Comparison of ENCODE assay signal across 14 cellular contexts in the genomic region with DNA sequence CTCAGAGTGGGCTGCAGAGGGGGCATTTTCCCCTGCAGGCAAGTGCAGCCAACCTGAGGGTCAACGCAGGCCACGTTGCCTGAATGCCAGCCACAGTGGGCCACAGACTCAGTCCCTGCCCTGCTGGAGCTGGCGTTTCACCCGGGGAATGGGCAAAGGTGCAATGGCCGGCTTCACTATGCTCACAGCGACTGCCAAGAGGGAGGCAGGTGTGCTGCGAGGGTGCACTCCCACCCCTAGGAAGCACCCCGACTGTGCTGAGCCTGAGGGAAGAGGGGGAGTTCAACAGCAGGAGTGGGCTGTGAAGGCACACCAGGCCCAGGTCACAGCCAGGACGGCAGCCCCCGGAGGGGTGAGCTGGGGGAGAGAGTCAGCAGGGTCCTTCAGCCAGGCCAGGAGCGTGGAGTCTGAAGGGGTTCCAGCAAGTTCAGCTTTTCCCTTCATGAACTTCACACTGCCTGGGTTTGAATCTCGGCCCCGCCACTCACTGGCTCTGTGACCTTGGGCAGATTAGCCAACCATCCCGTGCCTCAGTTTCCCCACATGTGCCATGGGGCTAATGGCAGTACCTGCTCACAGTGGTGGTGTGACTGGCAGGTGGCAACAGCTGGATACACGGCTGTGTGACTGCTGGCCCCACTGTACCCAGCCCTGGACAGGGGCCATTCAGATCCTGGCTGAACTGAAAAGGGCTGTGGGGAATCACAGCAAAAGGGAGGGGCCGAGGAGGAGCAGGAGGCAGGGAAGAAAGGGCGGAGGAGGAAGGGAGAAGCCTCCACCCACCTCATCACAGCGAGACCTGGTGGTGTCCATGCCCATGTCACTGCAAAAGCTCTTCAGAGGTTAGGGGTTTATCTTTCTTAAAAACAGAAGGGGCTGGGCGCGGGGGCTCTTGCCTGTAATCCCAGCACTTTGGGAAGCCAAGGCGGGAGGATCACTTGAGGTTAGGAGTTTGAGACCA. TPM values are rescaled to one million over a fixed set of nuclear protein-coding genes. Genes with fewer than 3 reads are reported as not detected.
DNase-seq lines count a peak whose midpoint lies in the region; ATAC-seq and TF ChIP-seq lines count a peak whose summit lies in the region.
"Had no signal": no experiment of that assay in that cellular context is flagged by ENCODE, and none has a peak within 500 bp of the region (broad histone marks: within the 10 kb centered on the region; RNA-seq: fewer than 3 reads in every experiment).

No MANE protein-coding gene starts in this region.

- TF ChIP-seq EP300 in gastroesophageal sphincter (IDR thresholded peaks at IDR 0.05) = no peak

- no peak for TF ChIP-seq CTCF in VCaP (conservative IDR thresholded peaks at IDR 0.05)
- no peak for TF ChIP-seq CTCF in foreskin keratinocyte (conservative IDR thresholded peaks at IDR 0.05)
- no peak for TF ChIP-seq CTCF in gastroesophageal sphincter (IDR thresholded peaks at IDR 0.05)

- H3K4me1 ChIP-seq in foreskin keratinocyte = no peaks in the 10 kb centered on the region
- peaks cover 0 to 13% (median 0%) of the 10 kb centered on the region in 3 donors for H3K4me1 ChIP-seq in gastroesophageal sphincter

- 70 to 85% methylated on average over 5 of the region's 21 CpGs for WGBS in gastroesophageal sphincter (ENCODE audit: low coverage in 1 of 2), 2 donors

- no peaks in the 10 kb centered on the region for H3K36me3 Mint-ChIP-seq in activated naive CD8-positive, alpha-beta T cell
- no peaks in the 10 kb centered on the region for H3K36me3 Mint-ChIP-seq in activated naive CD8-positive, alpha-beta T cell treated with anti-CD3 and anti-CD28 coated beads, Interleukin-2, amount 50 U/mL, for 24 hours (ENCODE audit: low read depth)
- H3K36me3 Mint-ChIP-seq: brain, WTC11 had no signal

- no peaks in the 10 kb centered on the region for H3K27me3 Mint-ChIP-seq in activated naive CD8-positive, alpha-beta T cell
- no peaks in the 10 kb centered on the region for H3K27me3 Mint-ChIP-seq in activated naive CD8-positive, alpha-beta T cell treated with anti-CD3 and anti-CD28 coated beads, Interleukin-2, amount 50 U/mL, for 24 hours
- no peaks in the 10 kb centered on the region for H3K27me3 Mint-ChIP-seq in stimulated activated naive CD8-positive, alpha-beta T cell treated with anti-CD3 and anti-CD28 coated beads, Interleukin-15, amount 100 ng/mL, for 72 hours

- H3K4me3 ChIP-seq in gastroesophageal sphincter = no peak overlapping the region

- H3K27me3 ChIP-seq in foreskin keratinocyte (no peaks in the 10 kb centered on the region), gastroesophageal sphincter (no peaks in the 10 kb centered on the region)

- no peak for ATAC-seq in activated naive CD8-positive, alpha-beta T cell treated with anti-CD3 and anti-CD28 coated beads, Interleukin-2, amount 50 U/mL, for 24 hours
- peak; percentile 7 for ATAC-seq in esophagus mucosa
- ATAC-seq in stimulated activated naive CD8-positive, alpha-beta T cell treated with anti-CD3 and anti-CD28 coated beads, Interleukin-15, amount 100 ng/mL, for 72 hours = no peak
- ATAC-seq in foreskin keratinocyte = no peak
- no peak for ATAC-seq in gastroesophageal sphincter
- ATAC-seq: WTC11 had no signal

- peak overlapping the region; percentile 35 for H3K27ac ChIP-seq in VCaP
- H3K27ac ChIP-seq in foreskin keratinocyte = no peak overlapping the region
- no peak overlapping the region for H3K27ac ChIP-seq in gastroesophageal sphincter

- no peak overlapping the region for H3K4me3 Mint-ChIP-seq in activated naive CD8-positive, alpha-beta T cell
- no peak overlapping the region for H3K4me3 Mint-ChIP-seq in activated naive CD8-positive, alpha-beta T cell treated with anti-CD3 and anti-CD28 coated beads, Interleukin-2, amount 50 U/mL, for 24 hours
- H3K4me3 Mint-ChIP-seq in stimulated activated naive CD8-positive, alpha-beta T cell treated with anti-CD3 and anti-CD28 coated beads, Interleukin-15, amount 100 ng/mL, for 72 hours = peak overlapping the region; percentile 69 to 81
- H3K4me3 Mint-ChIP-seq: WTC11 had no signal

- H3K9me3 ChIP-seq in gastroesophageal sphincter = no peaks in the 10 kb centered on the region
- H3K9me3 ChIP-seq: SK-N-SH had no signal

- H3K4me1 Mint-ChIP-seq in activated naive CD8-positive, alpha-beta T cell (ENCODE audit: low read depth) = peaks cover 37% of the 10 kb centered on the region
- H3K4me1 Mint-ChIP-seq in activated naive CD8-positive, alpha-beta T cell treated with anti-CD3 and anti-CD28 coated beads, Interleukin-2, amount 50 U/mL, for 24 hours = peaks cover 32% of the 10 kb centered on the region
- H3K4me1 Mint-ChIP-seq in stimulated activated naive CD8-positive, alpha-beta T cell treated with anti-CD3 and anti-CD28 coated beads, Interleukin-15, amount 100 ng/mL, for 72 hours = peaks cover 58% of the 10 kb centered on the region

- peak overlapping the region; percentile 94 for H3K27ac Mint-ChIP-seq in activated naive CD8-positive, alpha-beta T cell
- no peak overlapping the region for H3K27ac Mint-ChIP-seq in activated naive CD8-positive, alpha-beta T cell treated with anti-CD3 and anti-CD28 coated beads, Interleukin-2, amount 50 U/mL, for 24 hours
- H3K27ac Mint-ChIP-seq in stimulated activated naive CD8-positive, alpha-beta T cell treated with anti-CD3 and anti-CD28 coated beads, Interleukin-15, amount 100 ng/mL, for 72 hours = peak overlapping the region; percentile 77 to 98
- H3K27ac Mint-ChIP-seq: WTC11 had no signal

- DNase-seq in activated naive CD8-positive, alpha-beta T cell treated with anti-CD3 and anti-CD28 coated beads, Interleukin-2, amount 50 U/mL, for 24 hours = no peak
- DNase-seq in stimulated activated naive CD8-positive, alpha-beta T cell treated with anti-CD3 and anti-CD28 coated beads, Interleukin-15, amount 100 ng/mL, for 72 hours = no peak
- no peak for DNase-seq in foreskin keratinocyte
- no peak for DNase-seq in stimulated activated CD4-positive, alpha-beta T cell treated with anti-CD3 and anti-CD28 coated beads, Interleukin-2, amount 100 ng/mL, for 48 hours
- DNase-seq: GOT3, mammary epithelial cell, SK-N-SH had no signal

- no peak for TF ChIP-seq POLR2A in gastroesophageal sphincter (IDR thresholded peaks at IDR 0.05)

- H3K9me3 Mint-ChIP-seq in activated naive CD8-positive, alpha-beta T cell (ENCODE audit: low read depth) = no peaks in the 10 kb centered on the region
- H3K9me3 Mint-ChIP-seq in activated naive CD8-positive, alpha-beta T cell treated with anti-CD3 and anti-CD28 coated beads, Interleukin-2, amount 50 U/mL, for 24 hours = no peaks in the 10 kb centered on the region
- no peaks in the 10 kb centered on the region for H3K9me3 Mint-ChIP-seq in stimulated activated naive CD8-positive, alpha-beta T cell treated with anti-CD3 and anti-CD28 coated beads, Interleukin-15, amount 100 ng/mL, for 72 hours
- H3K9me3 Mint-ChIP-seq: brain, IgD-negative memory B cell, WTC11 had no signal

- peaks cover 0 to 7% of the 10 kb centered on the region in 2 donors for H3K36me3 ChIP-seq in gastroesophageal sphincter

RNA-seq across cellular contexts. Expression of gene TRAPPC6A, which starts 7.6 kb away (rescaled TPM):
- total RNA-seq in esophagus mucosa = 19.6 TPM
- 3.8 and 4.6 TPM in 2 replicates for total RNA-seq in foreskin keratinocyte
- polyA plus RNA-seq in foreskin keratinocyte = 6.9 and 7.8 TPM in 2 replicates
- total RNA-seq in gastroesophageal sphincter = 10 to 100 TPM; 16.2 to 24.0 (median 20.7) TPM

RNA-seq across cellular contexts. Expression of gene BLOC1S3, which starts 8.2 kb away (rescaled TPM):
- total RNA-seq in esophagus mucosa (8.8 TPM), foreskin keratinocyte (5.7 and 6.6 TPM in 2 replicates), gastroesophageal sphincter (10 to 100 TPM in 1 of 4 donors, 1 to 10 TPM in 3; 5.0 to 17.0 (median 7.8) TPM)
- polyA plus RNA-seq in foreskin keratinocyte = 7.4 and 8.8 TPM in 2 replicates

RNA-seq across cellular contexts. Expression of gene NKPD1, which starts 9.6 kb away (rescaled TPM):
- total RNA-seq in esophagus mucosa (1.00 TPM), foreskin keratinocyte (0.04 and 0.07 TPM in 2 replicates), gastroesophageal sphincter (under 1 TPM in 2 of 4 donors, not detected in 2; 0.16 to 0.39 TPM)
- 0.03 TPM in 2 replicates for polyA plus RNA-seq in foreskin keratinocyte
- polyA plus RNA-seq: IgD-negative memory B cell had no signal

Comparison
In these comparisons a context has a peak if more than half of its experiments do, and no peak if none do; other contexts are left out.
1. H3K4me3 Mint-ChIP-seq: peak in stimulated activated naive CD8-positive, alpha-beta T cell treated with anti-CD3 and anti-CD28 coated beads, Interleukin-15, amount 100 ng/mL, for 72 hours (2 of 2); none in activated naive CD8-positive, alpha-beta T cell (single experiment) and activated naive CD8-positive, alpha-beta T cell treated with anti-CD3 and anti-CD28 coated beads, Interleukin-2, amount 50 U/mL, for 24 hours (single experiment).